In the genomic region with DNA sequence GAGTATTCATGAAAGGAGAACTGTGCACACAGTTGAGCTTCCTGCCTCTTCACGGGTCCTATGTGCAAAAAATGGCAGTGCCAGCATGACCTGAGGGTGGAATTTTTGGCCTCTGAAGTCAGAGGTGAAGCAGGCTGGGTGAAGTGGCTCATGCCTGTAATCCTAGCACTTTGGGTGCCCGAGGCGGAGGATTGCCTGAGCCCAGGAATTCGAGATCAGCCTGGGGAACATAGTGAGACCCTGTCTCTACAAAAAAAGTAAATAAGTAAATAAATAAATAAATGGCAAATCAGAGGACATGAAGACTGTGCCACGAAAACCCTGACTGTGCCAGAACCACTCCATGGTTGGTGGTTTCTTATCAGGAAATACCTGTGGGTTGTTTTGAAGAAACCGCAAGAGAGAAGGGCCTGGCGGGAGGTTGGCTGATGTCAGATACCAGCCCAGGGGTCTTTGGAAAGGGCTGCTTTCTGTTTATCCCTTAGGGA, we compare ENCODE assay signal across 21 cellular contexts. TPM values are rescaled to one million over a fixed set of nuclear protein-coding genes. Genes with fewer than 3 reads are reported as not detected.
DNase-seq lines count a peak whose midpoint lies in the region; ATAC-seq and TF ChIP-seq lines count a peak whose summit lies in the region.
"Had no signal": no experiment of that assay in that cellular context is flagged by ENCODE, and none has a peak within 500 bp of the region (broad histone marks: within the 10 kb centered on the region; RNA-seq: fewer than 3 reads in every experiment).

No MANE protein-coding gene starts in this region.

- peak overlapping the region; percentile 6; the same call in 1 of the 2 replicates for H3K4me2 ChIP-seq in MM.1S (ENCODE audit: low read depth, low read length)

- intact Hi-C loops in natural killer cell (cut with micrococcal nuclease), result no loop called here
- intact Hi-C loops in Right ventricle myocardium superior (cut with DNase I), result no loop called here

- H2AFZ ChIP-seq in MM.1S (ENCODE audit: low read length), result no peak overlapping the region
- H2AFZ ChIP-seq: parathyroid adenoma had no signal

- no peaks in the 10 kb centered on the region for H3K9me3 Mint-ChIP-seq in type B pancreatic cell
- no peaks in the 10 kb centered on the region for H3K9me3 Mint-ChIP-seq in natural killer cell
- H3K9me3 Mint-ChIP-seq: activated T-cell treated with anti-CD3 and anti-CD28 coated beads, Interleukin-2, amount 50 U/mL, for 4 hours; naive B cell; stimulated activated memory B cell treated with anti-CD40 and anti-IgM and Interleukin-4, amounts not matched to agents 10 μg/mL and 1 μg/mL and 100 μg/mL, for 72 hours; T-helper 2 cell treated with Interferon-gamma antibody and Interleukin-4, amounts not matched to agents 5 μg/mL and 100 μg/mL, for 36 hours had no signal

- no peaks in the 10 kb centered on the region for H3K36me3 ChIP-seq in MM.1S (replicated peaks; ENCODE audit: insufficient read depth, low read length)

- H3K4me3 ChIP-seq in MM.1S (ENCODE audit: low read length), result no peak overlapping the region
- H3K4me3 ChIP-seq: coronary artery, HAP-1, heart right ventricle, sigmoid colon had no signal

- H3K27ac Mint-ChIP-seq in type B pancreatic cell (peak overlapping the region; percentile 74), natural killer cell (no peak overlapping the region)
- H3K27ac Mint-ChIP-seq: T-helper 2 cell treated with Interferon-gamma antibody and Interleukin-4, amounts not matched to agents 5 μg/mL and 100 μg/mL, for 36 hours had no signal

- no peaks in the 10 kb centered on the region for H3K9me3 ChIP-seq in MM.1S (replicated peaks; ENCODE audit: insufficient read depth, low read length)
- H3K9me3 ChIP-seq: HAP-1, heart right ventricle, sigmoid colon had no signal

- peaks cover 9% of the 10 kb centered on the region; the same call in 1 of the 2 replicates for H3K79me2 ChIP-seq in MM.1S (ENCODE audit: low read length)

- H3K4me1 Mint-ChIP-seq in type B pancreatic cell (ENCODE audit: unreplicated experiment) (no peaks in the 10 kb centered on the region), natural killer cell (peaks cover 5 to 38% of the 10 kb centered on the region in 2 donors)

- H4K20me1 ChIP-seq in MM.1S (ENCODE audit: insufficient read depth, low read length), result no peaks in the 10 kb centered on the region

- no peaks in the 10 kb centered on the region for H3K9me2 ChIP-seq in MM.1S (replicated peaks; ENCODE audit: insufficient read depth, low read length)

- peaks cover 7% of the 10 kb centered on the region for H3K27me3 ChIP-seq in MM.1S (replicated peaks; ENCODE audit: insufficient read depth, low read length)
- H3K27me3 ChIP-seq: heart right ventricle, sigmoid colon had no signal

- H3K27me3 Mint-ChIP-seq in type B pancreatic cell, result no peaks in the 10 kb centered on the region
- H3K27me3 Mint-ChIP-seq in natural killer cell (ENCODE audit: low read depth in 2 of 2), result no peaks in the 10 kb centered on the region
- H3K27me3 Mint-ChIP-seq: stimulated activated memory B cell treated with anti-CD40 and anti-IgM and Interleukin-4, amounts not matched to agents 10 μg/mL and 1 μg/mL and 100 μg/mL, for 72 hours had no signal

- H3K9ac ChIP-seq in MM.1S (ENCODE audit: low read length), result no peak overlapping the region
- H3K9ac ChIP-seq: parathyroid adenoma had no signal

- DNase-seq in Daoy (ENCODE audit: low read depth) (peak; percentile 82), MM.1S (peak; percentile 57), type B pancreatic cell (ENCODE audit: extremely low spot score, unreplicated experiment) (no peak), natural killer cell (no peak), UCSD-AML1 (lab: John Stamatoyannopoulos, UW; ENCODE audit: unreplicated experiment) (no peak), Right ventricle myocardium superior (no peak)
- peak; percentile 23 for DNase-seq in central memory CD4-positive, alpha-beta T cell
- DNase-seq: activated CD4-positive, CD25-positive, alpha-beta regulatory T cell; activated naive CD4-positive, alpha-beta T cell treated with anti-CD3 and anti-CD28 coated beads, Interleukin-2, amount 50 U/mL, for 16 hours; activated T-cell treated with anti-CD3 and anti-CD28 coated beads, Interleukin-2, amount 50 U/mL, for 4 hours; AML-193; heart right ventricle; naive B cell; NCI-H1105 treated with DMSO at 0.1 percent for 48 hours; NCI-H526; sigmoid colon had no signal

- H3K4me1 ChIP-seq in MM.1S (ENCODE audit: low read length), result peaks cover 13% of the 10 kb centered on the region

- no peak overlapping the region for H3K27ac ChIP-seq in MM.1S (ENCODE audit: low read length)
- H3K27ac ChIP-seq: coronary artery, heart right ventricle, parathyroid adenoma, sigmoid colon had no signal

- H3K36me3 Mint-ChIP-seq in type B pancreatic cell (peaks cover 7% of the 10 kb centered on the region), natural killer cell (no peaks in the 10 kb centered on the region)

- no peak for ATAC-seq in natural killer cell
- ATAC-seq in Right ventricle myocardium superior (ENCODE audit: poor library complexity), result no peak
- ATAC-seq: activated T-cell treated with anti-CD3 and anti-CD28 coated beads, Interleukin-2, amount 50 U/mL, for 4 hours; heart right ventricle; stimulated activated memory B cell treated with anti-CD40 and anti-IgM and Interleukin-4, amounts not matched to agents 10 μg/mL and 1 μg/mL and 100 μg/mL, for 72 hours had no signal

- H3K4me3 Mint-ChIP-seq in type B pancreatic cell (peak overlapping the region; percentile 82), natural killer cell (no peak overlapping the region)
- H3K4me3 Mint-ChIP-seq: stimulated activated memory B cell treated with anti-CD40 and anti-IgM and Interleukin-4, amounts not matched to agents 10 μg/mL and 1 μg/mL and 100 μg/mL, for 72 hours had no signal

- TF ChIP-seq CTCF in MM.1S (IDR thresholded peaks at IDR 0.05; ENCODE audit: low read length) (no peak), type B pancreatic cell (conservative IDR thresholded peaks at IDR 0.05) (no peak), natural killer cell (IDR thresholded peaks at IDR 0.05) (no peak)

- H3F3A ChIP-seq in MM.1S (ENCODE audit: insufficient read depth, low read length), result peaks cover 11% of the 10 kb centered on the region; the same call in 1 of the 2 replicates

RNA-seq across cellular contexts. Expression of a gene that starts 3.4 kb away (rescaled TPM):
- total RNA-seq in Daoy (2014; rRNA removed; shearing (Covaris generic)), result 41.3 and 43.5 TPM in 2 replicates
- total RNA-seq in type B pancreatic cell (ENCODE audit: low replicate concordance) (31.5 and 35.6 TPM in 2 replicates), natural killer cell (10 to 100 TPM; 29.7 to 43.5 (median 40.8) TPM), Right ventricle myocardium superior (25.4 TPM)

RNA-seq across cellular contexts. Expression of a gene that starts 19.8 kb away (rescaled TPM):
- 0.11 and 0.51 TPM in 2 replicates for total RNA-seq in Daoy (2014; rRNA removed; shearing (Covaris generic))
- total RNA-seq in type B pancreatic cell (ENCODE audit: low replicate concordance) (1.9 and 3.2 TPM in 2 replicates), natural killer cell (not detected), Right ventricle myocardium superior (0.56 TPM)
- total RNA-seq: sigmoid colon had no signal

RNA-seq across cellular contexts. Expression of a gene that starts 33.8 kb away (rescaled TPM):
- total RNA-seq in Daoy (2014; rRNA removed; shearing (Covaris generic)), result not detected in 2 replicates
- total RNA-seq in type B pancreatic cell (ENCODE audit: low replicate concordance), result not detected in 2 replicates
- total RNA-seq in natural killer cell, result not detected
- total RNA-seq in Right ventricle myocardium superior, result 3.5 TPM
- total RNA-seq: activated T-cell treated with anti-CD3 and anti-CD28 coated beads, Interleukin-2, amount 50 U/mL, for 4 hours; sigmoid colon had no signal

RNA-seq across cellular contexts. Expression of a gene that starts 41.9 kb away (rescaled TPM):
- total RNA-seq in Daoy (2014; rRNA removed; shearing (Covaris generic)), result 88.1 and 116 TPM in 2 replicates
- total RNA-seq in type B pancreatic cell (ENCODE audit: low replicate concordance) (60.4 and 69.3 TPM in 2 replicates), natural killer cell (10 to 100 TPM; 22.8 to 29.6 (median 27.0) TPM), Right ventricle myocardium superior (27.8 TPM)

RNA-seq across cellular contexts. Expression of a gene that starts 42.3 kb away (rescaled TPM):
- total RNA-seq in Daoy (2014; rRNA removed; shearing (Covaris generic)), result 23.2 and 26.5 TPM in 2 replicates
- total RNA-seq in type B pancreatic cell (ENCODE audit: low replicate concordance), result 27.6 and 29.4 TPM in 2 replicates
- 10 to 100 TPM; 15.9 to 21.6 (median 16.8) TPM for total RNA-seq in natural killer cell
- 4.7 TPM for total RNA-seq in Right ventricle myocardium superior

Comparison
In these comparisons a context has a peak if more than half of its experiments do, and no peak if none do; other contexts are left out.
1. DNase-seq: peak in Daoy (single experiment), MM.1S (single experiment) and central memory CD4-positive, alpha-beta T cell (single experiment); none in type B pancreatic cell (single experiment), natural killer cell (single experiment), UCSD-AML1 (single experiment) and Right ventricle myocardium superior (single experiment).